1 cellular context compared by ENCODE assay signal in genomic region chr10:70232155-70232858, GRCh38.
TF ChIP-seq lines count a peak whose summit lies in the region.

No MANE protein-coding gene starts in this region.

TF ChIP-seq in K562, 482 proteins besides CTCF, POLR2A, EP300 and RAD21 (continued from another document and continues in another):
- TF ChIP-seq NKRF (IDR thresholded peaks at IDR 0.05; ENCODE audit: borderline replicate concordance) (peak; percentile 20; the same call in 1 of the 2 replicates), RCOR1 (IDR thresholded peaks at IDR 0.05; ENCODE audit: borderline replicate concordance in 1 of 2, low read depth in 2 of 2, low read length in 2 of 2) (peak in 1 of 2 experiments; percentile 38; a peak in 1 of 4 replicates), JUND (IDR thresholded peaks at IDR 0.05; ENCODE audit: borderline replicate concordance, low read depth, low read length) (peak; percentile 82), JUND (tag; IDR thresholded peaks at IDR 0.05; ENCODE audit: borderline replicate concordance, low read depth, low read length) (peak; percentile 92), ZNF583 (CRISPR knock-in tag; IDR thresholded peaks at IDR 0.05) (0 out of 2 replicates have a peak, but pooled peaks have one; percentile 25), DPF2 (IDR thresholded peaks at IDR 0.05) (peak; percentile 72; the same call in 1 of the 2 replicates), ZEB2 (IDR thresholded peaks at IDR 0.05) (peak; percentile 73; the same call in 1 of the 2 replicates), SMARCA4 (IDR thresholded peaks at IDR 0.05) (peak; percentile 81), ZZZ3 (IDR thresholded peaks at IDR 0.05) (no peak), HES1 (IDR thresholded peaks at IDR 0.05; ENCODE audit: low read depth) (peak; percentile 42; the same call in 1 of the 2 replicates), MEF2A (IDR thresholded peaks at IDR 0.05; ENCODE audit: control insufficient read depth, low read depth, low read length) (no peak), PBX2 (CRISPR knock-in tag; IDR thresholded peaks at IDR 0.05; ENCODE audit: low read depth) (no peak), PBX2 (tag; conservative IDR thresholded peaks at IDR 0.05; ENCODE audit: low read depth) (peak; percentile 84), GATAD2B (IDR thresholded peaks at IDR 0.05; ENCODE audit: borderline replicate concordance) (0 out of 2 replicates have a peak, but pooled peaks have one; percentile 42), ERF (CRISPR knock-in tag; IDR thresholded peaks at IDR 0.05) (peak; percentile 65; the same call in 1 of the 2 replicates), GABPB1 (CRISPR knock-in tag; IDR thresholded peaks at IDR 0.05) (no peak), ZNF584 (CRISPR knock-in tag; IDR thresholded peaks at IDR 0.05; ENCODE audit: low read depth) (no peak), RBM34 (IDR thresholded peaks at IDR 0.05; ENCODE audit: borderline replicate concordance, insufficient read depth, low read length) (no peak), TOE1 (IDR thresholded peaks at IDR 0.05; ENCODE audit: borderline replicate concordance) (no peak), TOE1 (CRISPR knock-in tag; IDR thresholded peaks at IDR 0.05; ENCODE audit: borderline replicate concordance, low read depth) (0 out of 2 replicates have a peak, but pooled peaks have one; percentile 25), DMBX1 (CRISPR knock-in tag; IDR thresholded peaks at IDR 0.05; ENCODE audit: borderline replicate concordance) (0 out of 2 replicates have a peak, but pooled peaks have one; percentile 10), ZNF561 (CRISPR knock-in tag; conservative IDR thresholded peaks at IDR 0.05) (no peak), CHCHD3 (CRISPR knock-in tag; IDR thresholded peaks at IDR 0.05) (no peak), TRIM25 (IDR thresholded peaks at IDR 0.05; ENCODE audit: borderline replicate concordance) (no peak), U2AF1 (optimal IDR thresholded peaks at IDR 0.05; ENCODE audit: low read depth, low read length) (no peak), ATF1 (CRISPR knock-in tag; IDR thresholded peaks at IDR 0.05) (no peak), ATF1 (tag; IDR thresholded peaks at IDR 0.05) (peak; percentile 84), SOX6 (IDR thresholded peaks at IDR 0.05) (peak; percentile 71; the same call in 1 of the 2 replicates), GMEB1 (CRISPR knock-in tag; IDR thresholded peaks at IDR 0.05) (no peak), ZNF24 (IDR thresholded peaks at IDR 0.05) (no peak), MAZ (CRISPR knock-in tag; conservative IDR thresholded peaks at IDR 0.05 in 1 of 2, IDR thresholded peaks at IDR 0.05 in 1 of 2) (0 out of 4 replicates have a peak, but pooled peaks have one; percentile 4 to 13), ZNF277 (CRISPR knock-in tag; IDR thresholded peaks at IDR 0.05; ENCODE audit: borderline replicate concordance) (no peak), MEIS2 (IDR thresholded peaks at IDR 0.05; ENCODE audit: partially characterized antibody) (peak; percentile 95), EP400 (IDR thresholded peaks at IDR 0.05) (peak; percentile 51), ZNF551 (CRISPR knock-in tag; IDR thresholded peaks at IDR 0.05) (no peak), SMARCC2 (IDR thresholded peaks at IDR 0.05; ENCODE audit: low read depth) (peak; percentile 51; the same call in 1 of the 2 replicates), PURB (CRISPR knock-in tag; IDR thresholded peaks at IDR 0.05; ENCODE audit: low read depth) (no peak), NFE2 (IDR thresholded peaks at IDR 0.05; ENCODE audit: low read depth) (no peak), HOMEZ (CRISPR knock-in tag; IDR thresholded peaks at IDR 0.05) (no peak), FOSL1 (tag; conservative IDR thresholded peaks at IDR 0.05) (peak; percentile 52), EGR1 (conservative IDR thresholded peaks at IDR 0.05) (peak; percentile 30; the same call in 1 of the 2 replicates), NUFIP1 (IDR thresholded peaks at IDR 0.05; ENCODE audit: partially characterized antibody) (no peak), MXI1 (IDR thresholded peaks at IDR 0.05; ENCODE audit: low read depth, low read length) (peak; percentile 71; the same call in 1 of the 2 replicates), ETV1 (tag; conservative IDR thresholded peaks at IDR 0.05; ENCODE audit: low read depth) (no peak), GTF2B (IDR thresholded peaks at IDR 0.05; ENCODE audit: extremely low read depth, insufficient read length) (no peak)
